16 cellular contexts compared by ENCODE assay signal in genomic region chr1:22854688-22855565, GRCh38.
DNase-seq lines count a peak whose midpoint lies in the region; ATAC-seq and TF ChIP-seq lines count a peak whose summit lies in the region.
"Had no signal": no experiment of that assay in that cellular context is flagged by ENCODE, and none has a peak within 500 bp of the region (broad histone marks: within the 10 kb centered on the region; RNA-seq: fewer than 3 reads in every experiment).

No MANE protein-coding gene starts in this region.

- H3K4ac ChIP-seq in H9 (ENCODE audit: low read depth, low read length), result no peak overlapping the region

- H4K8ac ChIP-seq in H9 (replicated peaks; ENCODE audit: insufficient read length, low read depth, low read length), result no peak overlapping the region

- H3K27me3 Mint-ChIP-seq in H9 (ENCODE audit: low read depth) (no peaks in the 10 kb centered on the region; the same call in 1 of the 2 replicates), activated B cell treated with CpG ODN at 0.5 μM for 24 hours (no peaks in the 10 kb centered on the region), Caco-2 (ENCODE audit: insufficient read depth, unreplicated experiment) (no peaks in the 10 kb centered on the region)
- H3K27me3 Mint-ChIP-seq in stimulated activated naive B cell treated with anti-CD40 and anti-IgM and Interleukin-4, amounts not matched to agents 10 μg/mL and 1 μg/mL and 100 μg/mL, for 72 hours, result peaks cover 8 to 15% of the 10 kb centered on the region in 2 donors

- no peak overlapping the region for H3K23ac ChIP-seq in H9 (ENCODE audit: insufficient read length, low read depth, low read length)

- TF ChIP-seq CTCF in H9 (conservative IDR thresholded peaks at IDR 0.05) (no peak), activated B cell treated with CpG ODN at 0.5 μM for 24 hours (IDR thresholded peaks at IDR 0.05) (no peak), Caco-2 (IDR thresholded peaks at IDR 0.05; ENCODE audit: insufficient read depth in 1 of 2, low read depth in 1 of 2, low read length in 1 of 2, severe bottlenecking in 1 of 2, unreplicated experiment in 1 of 2) (no peak)

- H3K79me1 ChIP-seq in H9 (ENCODE audit: insufficient read depth, low read depth, low read length, poor library complexity, severe bottlenecking), result no peaks in the 10 kb centered on the region

- H3K56ac ChIP-seq in H9 (ENCODE audit: insufficient read length, low read depth, low read length), result no peak overlapping the region

- H2BK120ac ChIP-seq in H9 (ENCODE audit: low read depth, low read length, poor library complexity, severe bottlenecking), result no peak overlapping the region

- peak overlapping the region in 2 of 3 experiments; percentile 24 to 29; a peak in 2 of 7 replicates for H3K27ac Mint-ChIP-seq in H9
- no peak overlapping the region for H3K27ac Mint-ChIP-seq in activated B cell treated with CpG ODN at 0.5 μM for 24 hours
- peak overlapping the region; percentile 44 for H3K27ac Mint-ChIP-seq in stimulated activated naive B cell treated with anti-CD40 and anti-IgM and Interleukin-4, amounts not matched to agents 10 μg/mL and 1 μg/mL and 100 μg/mL, for 72 hours
- H3K27ac Mint-ChIP-seq in Caco-2 (ENCODE audit: unreplicated experiment), result no peak overlapping the region

- no peak overlapping the region for H2BK20ac ChIP-seq in H9 (ENCODE audit: low read depth, low read length, poor library complexity, severe bottlenecking)

- no peaks in the 10 kb centered on the region for H3K79me2 ChIP-seq in H9 (ENCODE audit: insufficient read depth, low read length)

- H3K4me2 ChIP-seq in H9 (ENCODE audit: insufficient read depth, insufficient read length, low read length), result no peak overlapping the region
- H3K4me2 ChIP-seq: KMS-11 had no signal

- H3K9me3 Mint-ChIP-seq in H9 (no peaks in the 10 kb centered on the region), activated B cell treated with CpG ODN at 0.5 μM for 24 hours (no peaks in the 10 kb centered on the region), Caco-2 (ENCODE audit: unreplicated experiment) (no peaks in the 10 kb centered on the region)
- no peaks in the 10 kb centered on the region for H3K9me3 Mint-ChIP-seq in stimulated activated naive B cell treated with anti-CD40 and anti-IgM and Interleukin-4, amounts not matched to agents 10 μg/mL and 1 μg/mL and 100 μg/mL, for 72 hours
- H3K9me3 Mint-ChIP-seq: naive thymus-derived CD8-positive, alpha-beta T cell had no signal

- no peak overlapping the region for H3K4me3 Mint-ChIP-seq in H9
- H3K4me3 Mint-ChIP-seq in activated B cell treated with CpG ODN at 0.5 μM for 24 hours, result no peak overlapping the region
- no peak overlapping the region for H3K4me3 Mint-ChIP-seq in stimulated activated naive B cell treated with anti-CD40 and anti-IgM and Interleukin-4, amounts not matched to agents 10 μg/mL and 1 μg/mL and 100 μg/mL, for 72 hours
- H3K4me3 Mint-ChIP-seq in Caco-2 (ENCODE audit: unreplicated experiment), result no peak overlapping the region
- H3K4me3 Mint-ChIP-seq: naive thymus-derived CD8-positive, alpha-beta T cell had no signal

- H2BK5ac ChIP-seq in H9 (ENCODE audit: insufficient read length, low read length), result no peak overlapping the region

- H3K27ac ChIP-seq in H9 (ENCODE audit: insufficient read length, low read depth, low read length), result no peak overlapping the region
- H3K27ac ChIP-seq: KMS-11, right lobe of liver, uterus had no signal

- no peak overlapping the region for H3K14ac ChIP-seq in H9 (ENCODE audit: insufficient read depth, low read length)

- H2BK12ac ChIP-seq in H9 (ENCODE audit: insufficient read length, low read depth, low read length), result no peak overlapping the region

- WGBS in H9 (ENCODE audit: extremely low coverage, insufficient read length, low lambda C conversion rate), result no CpG with 5 or more reads among the region's 6 CpGs

- H3T11ph ChIP-seq in H9 (ENCODE audit: low read length), result no peak overlapping the region

- H3K9ac ChIP-seq in H9 (ENCODE audit: extremely low read depth, insufficient read length, low read length), result no peak overlapping the region
- H3K9ac ChIP-seq: KMS-11 had no signal

- H3K4me1 ChIP-seq in H9 (ENCODE audit: insufficient read depth, low read length), result 0 out of 2 replicates have a peak, but pooled peaks cover 2% of the 10 kb centered on the region
- no peaks in the 10 kb centered on the region for H3K4me1 ChIP-seq in Caco-2
- H3K4me1 ChIP-seq: right lobe of liver, uterus had no signal

- no peak overlapping the region for H2AFZ ChIP-seq in H9 (ENCODE audit: low read length)

- no TSS peak for BruUV-seq in Caco-2 (replicated peaks; lab: Mats Ljungman, UMichigan)

- H3K18ac ChIP-seq in H9 (ENCODE audit: insufficient read length, low read depth, low read length), result no peak overlapping the region

- ATAC-seq in GM18517 (IDR thresholded peaks at IDR 0.05; ENCODE audit: unreplicated experiment) (peak; percentile 55), activated B cell treated with CpG ODN at 0.5 μM for 24 hours (ENCODE audit: low read depth) (peak; percentile 79)
- ATAC-seq in stimulated activated naive B cell treated with anti-CD40 and anti-IgM and Interleukin-4, amounts not matched to agents 10 μg/mL and 1 μg/mL and 100 μg/mL, for 72 hours (replicated peaks), result peak; percentile 78 to 88
- ATAC-seq: left cardiac atrium; naive thymus-derived CD8-positive, alpha-beta T cell; right lobe of liver had no signal

- no peaks in the 10 kb centered on the region for H4K20me1 ChIP-seq in H9 (ENCODE audit: control insufficient read depth, insufficient read depth, insufficient read length)

- H3K23me2 ChIP-seq in H9 (ENCODE audit: insufficient read length, low read depth, low read length, poor library complexity, severe bottlenecking), result no peaks in the 10 kb centered on the region

- H3K9me3 ChIP-seq in H9 (ENCODE audit: control insufficient read depth, low read depth, low read length), result no peaks in the 10 kb centered on the region
- H3K9me3 ChIP-seq in Caco-2, result no peaks in the 10 kb centered on the region
- H3K9me3 ChIP-seq: right lobe of liver, uterus had no signal

- POLR2A ChIA-PET in activated B cell treated with CpG ODN at 0.5 μM for 24 hours (lab: Charles Lee) (no interaction called here), Caco-2 (lab: Charles Lee) (no interaction called here)

- H3K36me3 Mint-ChIP-seq in H9 (ENCODE audit: insufficient read depth in 1 of 3, low read depth in 3 of 3) (no peaks in the 10 kb centered on the region), activated B cell treated with CpG ODN at 0.5 μM for 24 hours (ENCODE audit: low read depth) (no peaks in the 10 kb centered on the region), Caco-2 (ENCODE audit: insufficient read depth, unreplicated experiment) (peaks cover under 1% of the 10 kb centered on the region)
- no peaks in the 10 kb centered on the region for H3K36me3 Mint-ChIP-seq in stimulated activated naive B cell treated with anti-CD40 and anti-IgM and Interleukin-4, amounts not matched to agents 10 μg/mL and 1 μg/mL and 100 μg/mL, for 72 hours
- H3K36me3 Mint-ChIP-seq: naive thymus-derived CD8-positive, alpha-beta T cell had no signal

- H4K91ac ChIP-seq in H9 (ENCODE audit: insufficient read length, low read depth, low read length), result no peak overlapping the region

- H3K4me3 ChIP-seq in Caco-2 (ENCODE audit: low read depth, low read length), result no peak overlapping the region
- H3K4me3 ChIP-seq: right lobe of liver, uterus had no signal

- H3K27me3 ChIP-seq in H9 (ENCODE audit: insufficient read depth, low read length) (no peaks in the 10 kb centered on the region), Caco-2 (replicated peaks; ENCODE audit: control insufficient read depth, insufficient read depth, low read length) (no peaks in the 10 kb centered on the region)
- H3K27me3 ChIP-seq: right lobe of liver, uterus had no signal

- H2BK15ac ChIP-seq in H9 (ENCODE audit: low read depth, low read length), result no peak overlapping the region

- no peak overlapping the region for H2AK5ac ChIP-seq in H9 (ENCODE audit: insufficient read length, low read length)

- CTCF ChIA-PET in activated B cell treated with CpG ODN at 0.5 μM for 24 hours (lab: Charles Lee) (no interaction called here), Caco-2 (lab: Charles Lee) (no interaction called here)

- DNase-seq in H9 (no peak), activated B cell treated with CpG ODN at 0.5 μM for 24 hours (no peak), DMS53 (lab: John Stamatoyannopoulos, UW) (no peak), Caco-2 (no peak), T-helper 1 cell (no peak)
- DNase-seq in stimulated activated naive B cell treated with anti-CD40 and anti-IgM and Interleukin-4, amounts not matched to agents 10 μg/mL and 1 μg/mL and 100 μg/mL, for 72 hours, result no peak
- DNase-seq: activated CD4-positive, alpha-beta T cell treated with anti-CD3 and anti-CD28 coated beads, Interleukin-2, amount 50 U/mL, for 1 hour; amniotic stem cell; left cardiac atrium; naive thymus-derived CD8-positive, alpha-beta T cell; NCI-H187; right lobe of liver; stimulated activated CD4-positive, alpha-beta T cell treated with anti-CD3 and anti-CD28 coated beads, Interleukin-4, amount 100 ng/mL, for 24 hours; uterus had no signal

- H3K4me1 Mint-ChIP-seq in H9, result peaks cover 27 to 37% of the 10 kb centered on the region in 2 experiments
- peaks cover 30% of the 10 kb centered on the region for H3K4me1 Mint-ChIP-seq in activated B cell treated with CpG ODN at 0.5 μM for 24 hours
- peaks cover 12 to 23% of the 10 kb centered on the region in 2 donors for H3K4me1 Mint-ChIP-seq in stimulated activated naive B cell treated with anti-CD40 and anti-IgM and Interleukin-4, amounts not matched to agents 10 μg/mL and 1 μg/mL and 100 μg/mL, for 72 hours
- H3K4me1 Mint-ChIP-seq in Caco-2 (ENCODE audit: low read depth, unreplicated experiment), result no peaks in the 10 kb centered on the region

- H4K5ac ChIP-seq in H9 (ENCODE audit: insufficient read length, low read depth, low read length), result no peak overlapping the region

- H3K36me3 ChIP-seq in Caco-2 (ENCODE audit: control insufficient read depth, insufficient read depth, low read length), result no peaks in the 10 kb centered on the region
- H3K36me3 ChIP-seq: right lobe of liver, uterus had no signal

- intact Hi-C loops in activated B cell treated with CpG ODN at 0.5 μM for 24 hours (cut with micrococcal nuclease) (no loop called here), Caco-2 (cut with micrococcal nuclease; ENCODE audit: unreplicated experiment) (no loop called here)

Comparison
In these comparisons a context has a peak if more than half of its experiments do, and no peak if none do; other contexts are left out.
1. H3K27ac Mint-ChIP-seq: peak in H9 (2 of 3) and stimulated activated naive B cell treated with anti-CD40 and anti-IgM and Interleukin-4, amounts not matched to agents 10 μg/mL and 1 μg/mL and 100 μg/mL, for 72 hours (single experiment); none in activated B cell treated with CpG ODN at 0.5 μM for 24 hours (single experiment) and Caco-2 (single experiment).
2. Peak in every context shown above with its lines, with median percentiles within 50 percentile points of each other: ATAC-seq.